In the genomic region with DNA sequence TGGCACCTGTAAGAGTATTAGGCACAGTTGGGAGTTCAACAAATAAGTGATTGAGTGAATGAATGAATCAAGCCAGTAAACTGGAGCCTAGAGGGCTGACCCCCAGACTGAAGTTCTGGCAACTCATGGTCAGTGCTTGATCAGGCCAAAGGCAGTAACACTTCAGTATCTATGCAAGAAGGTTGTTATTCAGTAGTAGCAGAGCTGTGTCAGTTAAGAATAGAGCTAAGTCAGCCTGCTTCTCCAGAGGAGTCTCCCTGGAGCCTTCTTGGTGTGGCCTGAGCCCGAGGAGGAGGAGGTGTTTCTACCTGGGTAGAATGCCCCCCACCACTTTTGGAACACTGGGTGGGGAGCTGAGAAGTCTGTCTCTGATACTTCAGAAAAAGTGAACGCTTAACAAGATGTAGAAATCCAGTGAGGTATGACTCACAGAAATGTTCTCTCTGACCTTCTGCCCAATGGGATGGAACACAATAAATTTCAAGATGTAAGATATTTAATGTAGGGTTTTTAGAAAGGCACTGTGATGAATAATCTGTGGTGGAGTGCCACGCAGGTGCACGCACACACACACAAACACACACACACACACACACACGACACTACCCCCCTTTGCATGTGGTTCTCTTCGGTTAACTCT, we compare ENCODE assay signal across 1 cellular context.
TF ChIP-seq lines count a peak whose summit lies in the region.

No MANE protein-coding gene starts in this region.

TF ChIP-seq in IMR-90, 13 proteins besides CTCF, POLR2A, EP300 and RAD21 (continued from another document):
- TF ChIP-seq MXI1 (IDR thresholded peaks at IDR 0.05; ENCODE audit: borderline replicate concordance, low read depth, low read length) (no peak), CEBPB (IDR thresholded peaks at IDR 0.05; ENCODE audit: low read depth, low read length) (no peak; the same call in 1 of the 2 replicates), CHD1 (IDR thresholded peaks at IDR 0.05; ENCODE audit: low read depth, low read length) (no peak), RCOR1 (IDR thresholded peaks at IDR 0.05; ENCODE audit: insufficient replicate concordance, low read length) (no peak), BHLHE40 (IDR thresholded peaks at IDR 0.05; ENCODE audit: low read depth, low read length) (no peak), MAZ (IDR thresholded peaks at IDR 0.05; ENCODE audit: borderline replicate concordance, low read depth, low read length) (no peak), SMC3 (IDR thresholded peaks at IDR 0.05; ENCODE audit: low read depth, low read length) (no peak)
- TF ChIP-seq, protein P1, sequence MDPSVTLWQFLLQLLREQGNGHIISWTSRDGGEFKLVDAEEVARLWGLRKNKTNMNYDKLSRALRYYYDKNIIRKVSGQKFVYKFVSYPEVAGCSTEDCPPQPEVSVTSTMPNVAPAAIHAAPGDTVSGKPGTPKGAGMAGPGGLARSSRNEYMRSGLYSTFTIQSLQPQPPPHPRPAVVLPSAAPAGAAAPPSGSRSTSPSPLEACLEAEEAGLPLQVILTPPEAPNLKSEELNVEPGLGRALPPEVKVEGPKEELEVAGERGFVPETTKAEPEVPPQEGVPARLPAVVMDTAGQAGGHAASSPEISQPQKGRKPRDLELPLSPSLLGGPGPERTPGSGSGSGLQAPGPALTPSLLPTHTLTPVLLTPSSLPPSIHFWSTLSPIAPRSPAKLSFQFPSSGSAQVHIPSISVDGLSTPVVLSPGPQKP (IDR thresholded peaks at IDR 0.05; ENCODE audit: borderline replicate concordance, low read depth, low read length): no peak
